8 cellular contexts compared by ENCODE assay signal in the genomic region with DNA sequence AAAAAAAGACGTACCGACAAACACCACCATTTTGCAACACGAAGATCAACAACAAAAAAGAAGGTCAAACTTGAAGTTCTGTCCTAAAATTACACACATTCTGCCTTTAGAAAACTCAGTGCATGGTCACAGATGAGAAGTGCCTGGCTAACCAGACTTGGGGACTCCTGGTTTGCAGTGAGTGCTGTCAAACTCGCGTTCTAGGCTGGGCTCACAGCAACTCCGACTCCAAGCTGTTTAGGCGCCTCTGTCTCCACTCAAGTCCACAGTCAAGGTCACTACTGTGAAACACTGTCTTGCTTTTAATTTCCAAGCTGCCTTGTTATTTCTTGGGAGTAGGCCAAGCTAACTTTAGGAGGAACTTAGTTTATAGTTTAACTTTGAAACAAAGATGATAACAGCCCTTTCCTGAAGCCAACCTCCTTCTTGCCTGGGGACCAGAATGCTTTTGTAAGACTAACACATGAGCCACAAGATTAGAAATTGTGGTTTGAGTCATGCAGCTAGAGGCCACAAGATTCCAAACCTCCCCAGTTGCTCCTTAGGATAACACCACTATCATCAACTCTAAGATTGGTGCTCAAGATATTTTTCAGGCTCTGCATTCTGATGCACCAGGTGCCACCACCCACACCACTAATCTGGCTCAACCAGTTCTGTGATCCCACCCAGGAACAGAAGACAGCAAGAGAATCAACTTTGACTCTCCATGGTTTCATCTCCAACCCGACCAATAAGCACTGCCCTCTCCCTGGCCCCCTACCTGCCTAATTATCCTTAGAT. TPM values are rescaled to one million over a fixed set of nuclear protein-coding genes. Genes with fewer than 3 reads are reported as not detected.
A peak's percentile ranks its signal among the peaks of the same experiment; 100 is the strongest.
DNase-seq lines count a peak whose midpoint lies in the region; ATAC-seq and TF ChIP-seq lines count a peak whose summit lies in the region.

No MANE protein-coding gene starts in this region.

- no peak for ATAC-seq in naive thymus-derived CD8-positive, alpha-beta T cell
- no peak for ATAC-seq in GM19328 (IDR thresholded peaks at IDR 0.05; ENCODE audit: unreplicated experiment)
- no peak for ATAC-seq in HG02938 (IDR thresholded peaks at IDR 0.05; ENCODE audit: unreplicated experiment)
- no peak for ATAC-seq in GM19397 (IDR thresholded peaks at IDR 0.05; ENCODE audit: unreplicated experiment)

- intact Hi-C loops in Caco-2 (cut with micrococcal nuclease; ENCODE audit: unreplicated experiment) (loop anchor here (2.0 to 5.0 kb wide), 2 partner anchors 187 to 403 kb away; no protein-coding TSS in a partner anchor), mammary epithelial cell (cut with micrococcal nuclease) (loop anchor here (2.0 kb wide), 1 partner anchor 207 kb away; a partner anchor contains a TSS)

- CTCF ChIA-PET in Caco-2 (lab: Charles Lee) (interaction anchor here (0.7 kb wide), 1 partner anchor 148 kb away, joined by 3 read pairs; no protein-coding TSS in a partner anchor), mammary epithelial cell (lab: Charles Lee; ENCODE audit: low non-redundant PET) (no interaction called here)

- TF ChIP-seq CTCF in Caco-2 (IDR thresholded peaks at IDR 0.05; ENCODE audit: insufficient read depth in 1 of 2, low read depth in 1 of 2, low read length in 1 of 2, severe bottlenecking in 1 of 2, unreplicated experiment in 1 of 2) (no peak), mammary epithelial cell (conservative IDR thresholded peaks at IDR 0.05 in 1 of 2, IDR thresholded peaks at IDR 0.05 in 1 of 2; ENCODE audit: extremely low read depth in 1 of 2, insufficient read depth in 1 of 2, low read depth in 1 of 2, low read length in 2 of 2) (no peak)

- DNase-seq in Caco-2 (peak in 1 of 2 experiments; percentile 37), LHCN-M2 (ENCODE audit: low read depth) (peak; percentile 83), mammary epithelial cell (peak; percentile 82), DMS114 treated with DMSO at 0.1 percent for 48 hours (lab: John Stamatoyannopoulos, UW; ENCODE audit: unreplicated experiment) (no peak)
- DNase-seq in naive thymus-derived CD8-positive, alpha-beta T cell: no peak

- H3K27ac ChIP-seq in mammary epithelial cell (ENCODE audit: insufficient read depth, low read depth, low read length): no peak overlapping the region

- peaks cover 35% of the 10 kb centered on the region for H3K9me3 Mint-ChIP-seq in Caco-2 (ENCODE audit: unreplicated experiment)
- peaks cover 0 to 9% (median 3%) of the 10 kb centered on the region in 9 donors for H3K9me3 Mint-ChIP-seq in naive thymus-derived CD8-positive, alpha-beta T cell

- peaks cover 68% of the 10 kb centered on the region for H3K79me2 ChIP-seq in mammary epithelial cell (ENCODE audit: insufficient read depth, low read length)

- no peak overlapping the region for H2AFZ ChIP-seq in mammary epithelial cell (ENCODE audit: low read depth, low read length)

- H3K36me3 ChIP-seq in Caco-2 (ENCODE audit: control insufficient read depth, insufficient read depth, low read length) (peaks cover 7% of the 10 kb centered on the region), mammary epithelial cell (ENCODE audit: insufficient read depth, low read length) (peaks cover 7% of the 10 kb centered on the region)

- in situ Hi-C loops in mammary epithelial cell (cut with MboI; ENCODE audit: low sequenced_read_pairs in 2 of 2): no loop called here

- no peak overlapping the region for H3K9ac ChIP-seq in mammary epithelial cell (ENCODE audit: insufficient read depth, low read length)

- BruUV-seq in Caco-2 (replicated peaks; lab: Mats Ljungman, UMichigan) (no TSS peak), mammary epithelial cell (replicated peaks; lab: Mats Ljungman, UMichigan) (no TSS peak)

- dilution Hi-C loops in mammary epithelial cell (cut with HindIII; ENCODE audit: low sequenced_read_pairs): no loop called here

- H3K9me3 ChIP-seq in Caco-2: peaks cover 35% of the 10 kb centered on the region
- peaks cover 25% of the 10 kb centered on the region for H3K9me3 ChIP-seq in mammary epithelial cell (replicated peaks; ENCODE audit: insufficient read depth, low read length)

- H3K4me2 ChIP-seq in mammary epithelial cell (ENCODE audit: insufficient read depth, low read depth, low read length): peak overlapping the region; percentile 85

- POLR2A ChIA-PET in Caco-2 (lab: Charles Lee): no interaction called here
- POLR2A ChIA-PET in naive thymus-derived CD8-positive, alpha-beta T cell (lab: Charles Lee): interaction anchor here (0.6 to 1.5 kb wide), 4 partner anchors 14 to 123 kb away, joined by 4 to 6 read pairs (median 4); no protein-coding TSS in a partner anchor

- H3K4me3 ChIP-seq in Caco-2 (ENCODE audit: low read depth, low read length) (peak overlapping the region; percentile 87), mammary epithelial cell (replicated peaks in 1 of 3; ENCODE audit: insufficient read depth in 1 of 3, low read depth in 2 of 3, low read length in 3 of 3) (peak overlapping the region; percentile 45 to 79 (median 66))

- peak overlapping the region; percentile 82 for H3K4me3 Mint-ChIP-seq in Caco-2 (ENCODE audit: unreplicated experiment)
- peak overlapping the region; percentile 73 to 90 (median 78) for H3K4me3 Mint-ChIP-seq in naive thymus-derived CD8-positive, alpha-beta T cell

- H3K4me1 Mint-ChIP-seq in Caco-2 (ENCODE audit: low read depth, unreplicated experiment): peaks cover 11% of the 10 kb centered on the region
- H3K4me1 Mint-ChIP-seq in naive thymus-derived CD8-positive, alpha-beta T cell: peaks cover 18 to 43% (median 30%) of the 10 kb centered on the region in 4 donors

- peak overlapping the region; percentile 50 for H3K27ac Mint-ChIP-seq in Caco-2 (ENCODE audit: unreplicated experiment)
- peak overlapping the region in 8 of 10 donors; percentile 32 to 89 (median 81) for H3K27ac Mint-ChIP-seq in naive thymus-derived CD8-positive, alpha-beta T cell

- H4K20me1 ChIP-seq in mammary epithelial cell (ENCODE audit: insufficient read depth, low read length): no peaks in the 10 kb centered on the region

- no peaks in the 10 kb centered on the region for H3K27me3 ChIP-seq in Caco-2 (replicated peaks; ENCODE audit: control insufficient read depth, insufficient read depth, low read length)
- no peaks in the 10 kb centered on the region for H3K27me3 ChIP-seq in mammary epithelial cell (ENCODE audit: insufficient read depth, low read length)

- peaks cover 68% of the 10 kb centered on the region for H3K36me3 Mint-ChIP-seq in Caco-2 (ENCODE audit: insufficient read depth, unreplicated experiment)
- H3K36me3 Mint-ChIP-seq in naive thymus-derived CD8-positive, alpha-beta T cell: peaks cover 10 to 21% (median 20%) of the 10 kb centered on the region in 3 donors

- no peaks in the 10 kb centered on the region for H3K27me3 Mint-ChIP-seq in Caco-2 (ENCODE audit: insufficient read depth, unreplicated experiment)
- no peaks in the 10 kb centered on the region for H3K27me3 Mint-ChIP-seq in naive thymus-derived CD8-positive, alpha-beta T cell

- 87% methylated on average over 8 of the region's 8 CpGs for WGBS in mammary epithelial cell (ENCODE audit: low coverage, missing lambda C conversion rate)

- H3K4me1 ChIP-seq in Caco-2: peaks cover 14% of the 10 kb centered on the region
- H3K4me1 ChIP-seq in mammary epithelial cell (ENCODE audit: insufficient read depth, low read length): peaks cover 24% of the 10 kb centered on the region

RNA-seq across cellular contexts. Expression of a gene that starts 1.1 kb away (rescaled TPM):
- 51.4 and 53.4 TPM in 2 replicates for total RNA-seq in Caco-2 (2022)
- total RNA-seq in LHCN-M2 (2014; rRNA removed): 55.9 and 68.0 TPM in 2 replicates
- polyA plus RNA-seq in LHCN-M2 (2012): 26.4 TPM
- total RNA-seq in mammary epithelial cell: 10 to 100 TPM; 27.8 to 34.0 TPM
- 52.4 TPM for polyA plus RNA-seq in mammary epithelial cell
- 64.4 TPM for polyA minus RNA-seq in mammary epithelial cell
- 10 to 100 TPM; 12.3 to 16.3 TPM for total RNA-seq in naive thymus-derived CD8-positive, alpha-beta T cell
- polyA plus RNA-seq in naive thymus-derived CD8-positive, alpha-beta T cell: 1 to 10 TPM; 2.8 to 4.6 (median 4.6) TPM

RNA-seq across cellular contexts. Expression of a gene that starts 1.7 kb away (rescaled TPM):
- total RNA-seq in Caco-2 (2022): 56.6 and 60.0 TPM in 2 replicates
- total RNA-seq in LHCN-M2 (2014; rRNA removed): 21.0 and 23.0 TPM in 2 replicates
- polyA plus RNA-seq in LHCN-M2 (2012): 33.2 TPM
- total RNA-seq in mammary epithelial cell: 10 to 100 TPM; 24.3 to 34.5 TPM
- 31.9 TPM for polyA plus RNA-seq in mammary epithelial cell
- polyA minus RNA-seq in mammary epithelial cell: 39.9 TPM
- 10 to 100 TPM; 46.2 to 47.3 TPM for total RNA-seq in naive thymus-derived CD8-positive, alpha-beta T cell
- 10 to 100 TPM; 14.6 to 35.4 (median 27.6) TPM for polyA plus RNA-seq in naive thymus-derived CD8-positive, alpha-beta T cell

Comparison
In these comparisons a context has a peak if more than half of its experiments do, and no peak if none do; other contexts are left out.
1. DNase-seq: peak in LHCN-M2 (single experiment) and mammary epithelial cell (single experiment); none in naive thymus-derived CD8-positive, alpha-beta T cell (0 of 10) and DMS114 treated with DMSO at 0.1 percent for 48 hours (single experiment).